ENCODE assay signal across 21 cellular contexts in genomic region chr7:4110438-4110837, GRCh38.
"Had no signal": no experiment of that assay in that cellular context is flagged by ENCODE, and none has a peak within 500 bp of the region (broad histone marks: within the 10 kb centered on the region; RNA-seq: fewer than 3 reads in every experiment).

No MANE protein-coding gene starts in this region.

- H3K4me2 ChIP-seq: KMS-11, SK-N-SH had no signal

- ATAC-seq: K562, Panc1, PC-3 had no signal

- DNase-seq: Kasumi-1, MM.1S, NCI-H1048, NCI-H1105, NCI-H1417, NCI-H146, NCI-H1930, NCI-H2081, NCI-H2107, NCI-H2227 treated with DMSO at 0.1 percent for 48 hours, NCI-H524 treated with DMSO at 0.1 percent for 48 hours, NCI-H774, PC-3, SHP77, SK-N-SH, SW 1271 had no signal

- H3K4me3 ChIP-seq: K562 had no signal

- H3K27ac ChIP-seq: HL-60, KMS-11, RWPE1 had no signal

- H3K9me3 ChIP-seq: SK-N-SH had no signal
